In the genomic region with DNA sequence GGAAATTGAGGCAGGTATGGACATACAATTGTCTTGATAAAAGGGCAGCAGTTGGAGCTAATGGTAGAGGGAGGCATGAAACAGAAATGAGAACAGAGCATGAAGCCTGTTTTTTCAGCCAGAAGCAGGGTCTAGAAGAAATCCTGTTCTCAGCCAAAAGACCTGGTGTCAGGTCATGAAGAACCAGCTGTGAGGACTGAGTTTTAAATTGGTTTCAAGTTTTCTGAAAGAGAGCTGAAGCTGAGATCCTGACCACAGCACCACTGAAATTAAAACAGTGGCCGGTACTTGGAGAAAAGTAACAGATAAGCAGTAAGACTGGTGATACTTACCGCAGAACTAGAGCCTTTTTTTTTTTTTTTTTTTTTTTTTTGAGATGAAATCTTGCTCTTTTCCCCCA, we compare ENCODE assay signal across 21 cellular contexts.
"Had no signal": no experiment of that assay in that cellular context is flagged by ENCODE, and none has a peak within 500 bp of the region (broad histone marks: within the 10 kb centered on the region; RNA-seq: fewer than 3 reads in every experiment).

No MANE protein-coding gene starts in this region.

- H3K27me3 ChIP-seq: Peyer's patch, SJCRH30 had no signal

- H3K36me3 ChIP-seq: Peyer's patch, SJCRH30 had no signal

- DNase-seq: NCI-H1092; NCI-H1105 treated with DMSO at 0.1 percent for 48 hours; NCI-H1436; NCI-H187; NCI-H2029; NCI-H2081 treated with DMSO at 0.1 percent for 48 hours; NCI-H2171; NCI-H226; NCI-H446; NCI-H510A; NCI-H69; NCI-H774; NK-92 treated with Interleukin-12 subunit alpha and Interleukin-12 subunit beta, amount 100 ng/mL, for 24 hours; PC-9; Peyer's patch; SHP77 treated with DMSO at 0.1 percent for 48 hours; SJCRH30 had no signal

- H3K27ac ChIP-seq: PC-9, Peyer's patch, SJCRH30 had no signal

- FAIRE-seq: HTR-8/SVneo, K562 had no signal

- H3K4me1 ChIP-seq: Peyer's patch, SJCRH30 had no signal

- H3K4me3 ChIP-seq: K562, PC-9, Peyer's patch, SJCRH30 had no signal

- H2AFZ ChIP-seq: PC-9 had no signal

- H3K4me2 ChIP-seq: PC-9 had no signal

- H3K9me3 ChIP-seq: Peyer's patch, SJCRH30 had no signal

- ATAC-seq: K562, Right ventricle myocardium inferior, SK-N-SH treated with all-trans-retinoic acid at 6 μM for 48 hours had no signal
